Comparison of ENCODE assay signal across 7 cellular contexts in genomic region chrX:47146936-47147859, GRCh38. TPM values are rescaled to one million over a fixed set of nuclear protein-coding genes. Genes with fewer than 3 reads are reported as not detected.
A peak's percentile ranks its signal among the peaks of the same experiment; 100 is the strongest.
DNase-seq lines count a peak whose midpoint lies in the region; ATAC-seq and TF ChIP-seq lines count a peak whose summit lies in the region.

No MANE protein-coding gene starts in this region.

- H3K9me3 ChIP-seq in SU-DHL-6 (ENCODE audit: insufficient read depth, low read length) = no peaks in the 10 kb centered on the region
- H3K9me3 ChIP-seq in esophagus (ENCODE audit: control insufficient read depth in 2 of 2, insufficient read depth in 1 of 2, low read depth in 1 of 2, low read length in 1 of 2) = no peaks in the 10 kb centered on the region
- peaks cover 0 to 2% (median 0%) of the 10 kb centered on the region in 3 donors for H3K9me3 ChIP-seq in skeletal muscle tissue (ENCODE audit: control insufficient read depth in 3 of 3, low read length in 3 of 3)

- peak overlapping the region; percentile 46 for H3K4me3 Mint-ChIP-seq in GM23338

- H3K27me3 Mint-ChIP-seq in GM23338 (ENCODE audit: insufficient read depth, low read depth, poor library complexity) = peaks cover 12% of the 10 kb centered on the region

- H3F3A ChIP-seq in GM23338 (replicated peaks; ENCODE audit: low read depth) = no peaks in the 10 kb centered on the region
- H3F3A ChIP-seq in SU-DHL-6 (ENCODE audit: insufficient read depth) = no peaks in the 10 kb centered on the region; the same call in 1 of the 2 replicates

- no peaks in the 10 kb centered on the region for H3K36me3 ChIP-seq in GM23338 (ENCODE audit: insufficient read depth)
- H3K36me3 ChIP-seq in SU-DHL-6 (ENCODE audit: low read length) = no peaks in the 10 kb centered on the region
- no peaks in the 10 kb centered on the region for H3K36me3 ChIP-seq in esophagus (ENCODE audit: control insufficient read depth in 2 of 2, insufficient read depth in 2 of 2, low read length in 1 of 2)
- peaks cover 2 to 4% (median 4%) of the 10 kb centered on the region in 3 donors for H3K36me3 ChIP-seq in skeletal muscle tissue (ENCODE audit: control insufficient read depth in 3 of 3, insufficient read depth in 3 of 3, low read length in 3 of 3)

- WGBS in esophagus, 2 donors = 81 to 83% methylated on average over 12 of the region's 12 CpGs

- no peaks in the 10 kb centered on the region for H3K9me2 ChIP-seq in GM23338 (ENCODE audit: insufficient read depth)
- no peaks in the 10 kb centered on the region for H3K9me2 ChIP-seq in SU-DHL-6 (replicated peaks; ENCODE audit: insufficient read depth, low read length)

- H3K4me1 ChIP-seq in GM23338 (ENCODE audit: insufficient read depth) (peaks cover 8% of the 10 kb centered on the region; the same call in 1 of the 2 replicates), esophagus (ENCODE audit: control insufficient read depth in 2 of 2, insufficient read depth in 2 of 2, low read length in 1 of 2) (peaks cover 0 to 6% of the 10 kb centered on the region in 2 donors), skeletal muscle tissue (ENCODE audit: control insufficient read depth in 3 of 3, insufficient read depth in 3 of 3, low read length in 3 of 3) (peaks cover 16 to 22% (median 21%) of the 10 kb centered on the region in 3 donors)

- H3K27ac Mint-ChIP-seq in GM23338 = no peak overlapping the region

- H3K79me2 ChIP-seq in GM23338 (replicated peaks; ENCODE audit: insufficient read depth) (peaks cover 79% of the 10 kb centered on the region), SU-DHL-6 (ENCODE audit: insufficient read depth, low read length) (peaks cover 78% of the 10 kb centered on the region)

- ATAC-seq in GM23338 = no peak

- H3K27me3 ChIP-seq in GM23338 (ENCODE audit: insufficient read depth) = no peaks in the 10 kb centered on the region
- no peaks in the 10 kb centered on the region for H3K27me3 ChIP-seq in SU-DHL-6 (ENCODE audit: low read length)
- H3K27me3 ChIP-seq in esophagus (ENCODE audit: control insufficient read depth in 1 of 2, insufficient read depth in 2 of 2, low read length in 2 of 2) = peaks cover 0 to 3% of the 10 kb centered on the region in 2 donors
- H3K27me3 ChIP-seq in skeletal muscle tissue (ENCODE audit: control insufficient read depth in 3 of 3, insufficient read depth in 3 of 3, low read length in 3 of 3) = peaks cover 0 to 6% (median 0%) of the 10 kb centered on the region in 3 donors

- DNase-seq in GM23338 (ENCODE audit: low spot score) (no peak), RPMI8226 (no peak), glomerular visceral epithelial cell (ENCODE audit: extremely low spot score) (no peak), COLO829 (ENCODE audit: low spot score) (no peak)

- H3K4me3 ChIP-seq in GM23338 (peak overlapping the region; percentile 79), SU-DHL-6 (ENCODE audit: insufficient read depth, low read length, poor library complexity, severe bottlenecking) (peak overlapping the region; percentile 88), esophagus (ENCODE audit: low read depth in 1 of 2, low read length in 2 of 2) (peak overlapping the region; percentile 58 to 88), skeletal muscle tissue (ENCODE audit: low read length in 3 of 3) (peak overlapping the region in 1 of 3 donors; percentile 85)

- peaks cover 15% of the 10 kb centered on the region; the same call in 2 of the 3 replicates for H3K4me1 Mint-ChIP-seq in GM23338

- no peaks in the 10 kb centered on the region; the same call in 1 of the 2 replicates for H4K20me1 ChIP-seq in GM23338 (replicated peaks; ENCODE audit: insufficient read depth)
- H4K20me1 ChIP-seq in SU-DHL-6 (ENCODE audit: low read depth, low read length) = no peaks in the 10 kb centered on the region

- TF ChIP-seq CTCF in GM23338 (conservative IDR thresholded peaks at IDR 0.05; ENCODE audit: low read depth in 2 of 2) (no peak), SU-DHL-6 (IDR thresholded peaks at IDR 0.05; ENCODE audit: insufficient read depth, low read length, poor library complexity, severe bottlenecking) (no peak)

- H3K27ac ChIP-seq in GM23338 (ENCODE audit: low read depth) (no peak overlapping the region), SU-DHL-6 (ENCODE audit: low read depth, low read length) (no peak overlapping the region), esophagus (ENCODE audit: low read depth in 2 of 2, low read length in 1 of 2) (peak overlapping the region; percentile 97 to 98), skeletal muscle tissue (ENCODE audit: low read depth, low read length) (peak overlapping the region; percentile 93)

- H2AFZ ChIP-seq in GM23338 = no peak overlapping the region
- no peak overlapping the region for H2AFZ ChIP-seq in SU-DHL-6 (ENCODE audit: low read depth, low read length, severe bottlenecking)

- H3K4me2 ChIP-seq in GM23338 (peak overlapping the region; percentile 83), SU-DHL-6 (ENCODE audit: low read depth, low read length, poor library complexity, severe bottlenecking) (peak overlapping the region; percentile 86)

- H3K9me3 Mint-ChIP-seq in GM23338 = no peaks in the 10 kb centered on the region

- H3K9ac ChIP-seq in SU-DHL-6 (ENCODE audit: low read length) (peak overlapping the region; percentile 90), skeletal muscle tissue (ENCODE audit: low read depth in 1 of 3, low read length in 3 of 3) (peak overlapping the region in 2 of 3 donors; percentile 82 to 90)

- peaks cover 22% of the 10 kb centered on the region for H3K36me3 Mint-ChIP-seq in GM23338 (ENCODE audit: low read depth)

TF ChIP-seq in GM23338, 12 proteins besides CTCF, POLR2A, EP300 and RAD21:
- TF ChIP-seq POLR2AphosphoS5 (IDR thresholded peaks at IDR 0.05; ENCODE audit: low read depth) = no peak
- TF ChIP-seq CREB1 (CRISPR knock-in tag; IDR thresholded peaks at IDR 0.05; ENCODE audit: low read depth) = no peak

RNA-seq across cellular contexts. Expression of gene RBM10, which starts 2.2 kb away (rescaled TPM):
- 80.0 and 101 TPM in 2 replicates for total RNA-seq in GM23338 (2014; rRNA removed; shearing (Covaris generic))
- polyA plus RNA-seq in GM23338 (2016; fragmentation: Nextera tagmentation; extraction: Ambion mirVana) (38.9 and 39.5 TPM in 2 replicates), esophagus (10 to 100 TPM; 24.8 to 35.7 TPM)
- total RNA-seq in skeletal muscle tissue = 30.8 TPM

RNA-seq across cellular contexts. Expression of gene NDUFB11, which starts 2.7 kb away (rescaled TPM):
- total RNA-seq in GM23338 (2014; rRNA removed; shearing (Covaris generic)) = 52.2 and 103 TPM in 2 replicates
- 238 and 247 TPM in 2 replicates for polyA plus RNA-seq in GM23338 (2016; fragmentation: Nextera tagmentation; extraction: Ambion mirVana)
- 10 to 100 TPM; 72.2 to 75.0 TPM for polyA plus RNA-seq in esophagus
- 75.2 TPM for total RNA-seq in skeletal muscle tissue

RNA-seq across cellular contexts. Expression of gene UBA1, which starts 46.4 kb away (rescaled TPM):
- total RNA-seq in GM23338 (2014; rRNA removed; shearing (Covaris generic)) = 344 and 377 TPM in 2 replicates
- 97.7 and 104 TPM in 2 replicates for polyA plus RNA-seq in GM23338 (2016; fragmentation: Nextera tagmentation; extraction: Ambion mirVana)
- 100 to 1,000 TPM; 111 to 126 TPM for polyA plus RNA-seq in esophagus
- 57.4 TPM for total RNA-seq in skeletal muscle tissue

Comparison
In these comparisons a context has a peak if more than half of its experiments do, and no peak if none do; other contexts are left out.
1. H3K27ac ChIP-seq: peak in esophagus (2 of 2) and skeletal muscle tissue (single experiment); none in GM23338 (single experiment) and SU-DHL-6 (single experiment).